ENCODE assay signal across 17 cellular contexts in the genomic region with DNA sequence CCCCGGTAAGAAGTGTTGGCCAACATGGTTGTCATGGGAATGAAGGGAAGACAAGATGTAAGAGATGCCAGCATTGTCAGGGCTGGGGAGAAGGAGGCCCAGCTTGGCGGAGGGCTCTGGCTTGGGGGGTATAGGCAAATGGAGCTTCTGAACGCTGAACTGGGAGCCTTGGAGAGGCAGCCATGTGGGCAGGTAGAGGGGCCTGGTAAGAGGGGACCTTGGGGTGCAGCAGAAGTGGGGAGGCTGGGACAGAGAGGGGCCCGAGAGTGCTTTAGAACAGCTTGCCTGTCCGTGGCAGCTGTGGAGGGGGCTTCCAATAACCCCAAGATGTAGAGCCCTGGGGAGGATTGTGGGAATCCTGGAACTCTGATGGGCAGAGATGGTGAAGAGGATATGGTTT. TPM values are rescaled to one million over a fixed set of nuclear protein-coding genes. Genes with fewer than 3 reads are reported as not detected.
A peak's percentile ranks its signal among the peaks of the same experiment; 100 is the strongest.
DNase-seq lines count a peak whose midpoint lies in the region; ATAC-seq and TF ChIP-seq lines count a peak whose summit lies in the region.
"Had no signal": no experiment of that assay in that cellular context is flagged by ENCODE, and none has a peak within 500 bp of the region (broad histone marks: within the 10 kb centered on the region; RNA-seq: fewer than 3 reads in every experiment).

No MANE protein-coding gene starts in this region.

- H3K27ac ChIP-seq in right lobe of liver (peak overlapping the region; percentile 91 to 99 (median 97)), spleen (no peak overlapping the region)
- H3K27ac ChIP-seq: BLaER1 had no signal

- H3K9me3 ChIP-seq in right lobe of liver, result no peaks in the 10 kb centered on the region
- no peaks in the 10 kb centered on the region for H3K9me3 ChIP-seq in spleen
- H3K9me3 ChIP-seq: BLaER1, Caco-2 had no signal

- no peaks in the 10 kb centered on the region for H3K27me3 Mint-ChIP-seq in activated T-cell treated with anti-CD3 and anti-CD28 coated beads, Interleukin-2, amount 50 U/mL, for 72 hours (ENCODE audit: low read depth)
- no peaks in the 10 kb centered on the region for H3K27me3 Mint-ChIP-seq in activated T-cell treated with anti-CD3 and anti-CD28 coated beads, Interleukin-2, amount 50 U/mL, for 4 hours (ENCODE audit: low read depth)
- H3K27me3 Mint-ChIP-seq in endothelial cell (ENCODE audit: unreplicated experiment), result peaks cover 4% of the 10 kb centered on the region

- H3K27me3 ChIP-seq in right lobe of liver (no peaks in the 10 kb centered on the region), spleen (replicated peaks in 1 of 7) (no peaks in the 10 kb centered on the region)
- H3K27me3 ChIP-seq: BLaER1 had no signal

- no peak for TF ChIP-seq POLR2A in right lobe of liver (IDR thresholded peaks at IDR 0.05)
- no peak for TF ChIP-seq POLR2A in spleen (IDR thresholded peaks at IDR 0.05)
- no peak for TF ChIP-seq POLR2A in GM18505 (IDR thresholded peaks at IDR 0.05; ENCODE audit: borderline replicate concordance, extremely low read depth, insufficient read depth, insufficient read length)

- no peak overlapping the region for H3K4me3 Mint-ChIP-seq in activated T-cell treated with anti-CD3 and anti-CD28 coated beads, Interleukin-2, amount 50 U/mL, for 72 hours
- no peak overlapping the region for H3K4me3 Mint-ChIP-seq in activated T-cell treated with anti-CD3 and anti-CD28 coated beads, Interleukin-2, amount 50 U/mL, for 4 hours
- H3K4me3 Mint-ChIP-seq in endothelial cell (ENCODE audit: unreplicated experiment), result no peak overlapping the region
- H3K4me3 Mint-ChIP-seq: CD8-positive, alpha-beta memory T cell; GM23338 had no signal

- peaks cover 0 to 10% (median under 1%) of the 10 kb centered on the region in 4 donors for H3K36me3 ChIP-seq in right lobe of liver
- peaks cover 0 to 21% (median 0%) of the 10 kb centered on the region in 6 donors for H3K36me3 ChIP-seq in spleen
- H3K36me3 ChIP-seq: BLaER1 had no signal

- DNase-seq in activated T-cell treated with anti-CD3 and anti-CD28 coated beads, Interleukin-2, amount 50 U/mL, for 72 hours, result no peak
- no peak for DNase-seq in activated T-cell treated with anti-CD3 and anti-CD28 coated beads, Interleukin-2, amount 50 U/mL, for 4 hours
- no peak for DNase-seq in endothelial cell (ENCODE audit: low spot score)
- no peak for DNase-seq in right lobe of liver
- DNase-seq in spleen, result peak; percentile 58
- DNase-seq in HT-29 (ENCODE audit: low spot score), result no peak
- DNase-seq in NCI-H2029 (lab: John Stamatoyannopoulos, UW), result no peak
- DNase-seq: 8988T; AML-193; Caco-2; CD8-positive, alpha-beta memory T cell; DMS53; GF-D8; H7 had no signal

- H3K4me1 Mint-ChIP-seq in activated T-cell treated with anti-CD3 and anti-CD28 coated beads, Interleukin-2, amount 50 U/mL, for 72 hours (ENCODE audit: low read depth), result peaks cover 6% of the 10 kb centered on the region
- peaks cover 3% of the 10 kb centered on the region for H3K4me1 Mint-ChIP-seq in activated T-cell treated with anti-CD3 and anti-CD28 coated beads, Interleukin-2, amount 50 U/mL, for 4 hours (ENCODE audit: low read depth)
- H3K4me1 Mint-ChIP-seq in endothelial cell (ENCODE audit: unreplicated experiment), result no peaks in the 10 kb centered on the region
- H3K4me1 Mint-ChIP-seq: CD8-positive, alpha-beta memory T cell; GM23338 had no signal

- 31% methylated on average over 5 of the region's 5 CpGs for WGBS in right lobe of liver (ENCODE audit: insufficient coverage, low coverage, low lambda C conversion rate, missing lambda C conversion rate)
- 88 to 98% (median 94%) methylated on average over 5 of the region's 5 CpGs for WGBS in spleen, 5 donors

- ATAC-seq in activated T-cell treated with anti-CD3 and anti-CD28 coated beads, Interleukin-2, amount 50 U/mL, for 72 hours (replicated peaks in 1 of 2), result no peak
- no peak for ATAC-seq in activated T-cell treated with anti-CD3 and anti-CD28 coated beads, Interleukin-2, amount 50 U/mL, for 4 hours
- ATAC-seq in right lobe of liver (peak; percentile 0 to 8 (median 2)), GM18505 (IDR thresholded peaks at IDR 0.05; ENCODE audit: unreplicated experiment) (no peak)
- ATAC-seq: GM23338 had no signal

- H3K36me3 Mint-ChIP-seq in activated T-cell treated with anti-CD3 and anti-CD28 coated beads, Interleukin-2, amount 50 U/mL, for 72 hours (ENCODE audit: insufficient read depth in 2 of 2), result no peaks in the 10 kb centered on the region
- H3K36me3 Mint-ChIP-seq in activated T-cell treated with anti-CD3 and anti-CD28 coated beads, Interleukin-2, amount 50 U/mL, for 4 hours (ENCODE audit: insufficient read depth), result no peaks in the 10 kb centered on the region
- H3K36me3 Mint-ChIP-seq in endothelial cell (ENCODE audit: low read depth, unreplicated experiment), result peaks cover 23% of the 10 kb centered on the region

- H3K27ac Mint-ChIP-seq in activated T-cell treated with anti-CD3 and anti-CD28 coated beads, Interleukin-2, amount 50 U/mL, for 72 hours, result peak overlapping the region; percentile 31
- peak overlapping the region; percentile 38 for H3K27ac Mint-ChIP-seq in endothelial cell (ENCODE audit: unreplicated experiment)
- H3K27ac Mint-ChIP-seq: GM23338 had no signal

- H3K4me1 ChIP-seq in right lobe of liver, result peaks cover 0 to 38% (median 14%) of the 10 kb centered on the region in 4 donors
- H3K4me1 ChIP-seq in spleen, result no peaks in the 10 kb centered on the region
- H3K4me1 ChIP-seq: BLaER1, Caco-2 had no signal

- no peaks in the 10 kb centered on the region for H3K9me3 Mint-ChIP-seq in activated T-cell treated with anti-CD3 and anti-CD28 coated beads, Interleukin-2, amount 50 U/mL, for 72 hours
- no peaks in the 10 kb centered on the region for H3K9me3 Mint-ChIP-seq in activated T-cell treated with anti-CD3 and anti-CD28 coated beads, Interleukin-2, amount 50 U/mL, for 4 hours
- H3K9me3 Mint-ChIP-seq in endothelial cell (ENCODE audit: unreplicated experiment), result no peaks in the 10 kb centered on the region
- H3K9me3 Mint-ChIP-seq: CD8-positive, alpha-beta memory T cell had no signal

- intact Hi-C loops in right lobe of liver (cut with DNase I) (no loop called here), spleen (cut with DNase I; ENCODE audit: low total_unique reads) (no loop called here)

- TF ChIP-seq CTCF in endothelial cell (IDR thresholded peaks at IDR 0.05; ENCODE audit: unreplicated experiment), result no peak
- TF ChIP-seq CTCF in right lobe of liver (IDR thresholded peaks at IDR 0.05), result no peak
- TF ChIP-seq CTCF in spleen (IDR thresholded peaks at IDR 0.05 in 8 of 11, conservative IDR thresholded peaks at IDR 0.05 in 3 of 11), result no peak

- H3K4me3 ChIP-seq in right lobe of liver (peak overlapping the region in 2 of 3 donors; percentile 76 to 85), spleen (no peak overlapping the region)
- H3K4me3 ChIP-seq: BLaER1, GM23338 had no signal

RNA-seq across cellular contexts. Expression of a gene that starts 3.0 kb away (rescaled TPM):
- total RNA-seq in activated T-cell treated with anti-CD3 and anti-CD28 coated beads, Interleukin-2, amount 50 U/mL, for 72 hours, result 1 to 10 TPM; 1.5 to 2.4 TPM
- 1 to 10 TPM; 1.7 to 7.0 (median 4.3) TPM for total RNA-seq in activated T-cell treated with anti-CD3 and anti-CD28 coated beads, Interleukin-2, amount 50 U/mL, for 4 hours
- 2.7 TPM for total RNA-seq in endothelial cell (ENCODE audit: unreplicated experiment)
- total RNA-seq in right lobe of liver, result 1,000 to 10,000 TPM in 3 of 6 experiments, 100 to 1,000 TPM in 3; 190 to 1,656 (median 769) TPM
- total RNA-seq in spleen, result 1 to 10 TPM; 2.4 to 6.1 (median 4.6) TPM
- polyA plus RNA-seq in spleen, result 1 to 10 TPM in 2 of 3 donors, under 1 TPM in 1; 0.23 to 2.8 (median 1.3) TPM
- total RNA-seq in HT-29 (2014; rRNA removed; shearing (Covaris generic)), result 0.47 and 0.56 TPM in 2 replicates

Comparison
In these comparisons a context has a peak if more than half of its experiments do, and no peak if none do; other contexts are left out.
1. ATAC-seq: peak in right lobe of liver (4 of 4); none in activated T-cell treated with anti-CD3 and anti-CD28 coated beads, Interleukin-2, amount 50 U/mL, for 72 hours (0 of 2), activated T-cell treated with anti-CD3 and anti-CD28 coated beads, Interleukin-2, amount 50 U/mL, for 4 hours (0 of 2) and GM18505 (single experiment).
2. H3K27ac ChIP-seq: peak in right lobe of liver (3 of 3); none in spleen (0 of 8).
3. H3K4me3 ChIP-seq: peak in right lobe of liver (2 of 3); none in spleen (0 of 8).
4. RNA of a gene that starts 3.0 kb away (total RNA-seq): 190 to 1,656 TPM in right lobe of liver; 2.4 to 6.1 TPM in spleen, 1.7 to 7.0 TPM in activated T-cell treated with anti-CD3 and anti-CD28 coated beads, Interleukin-2, amount 50 U/mL, for 4 hours, 2.7 TPM in endothelial cell (single experiment), 1.5 to 2.4 TPM in activated T-cell treated with anti-CD3 and anti-CD28 coated beads, Interleukin-2, amount 50 U/mL, for 72 hours and 0.47 to 0.56 TPM in HT-29; every median in the first group is over 10 times any median in the second.